Comparison of ENCODE assay signal across 8 cellular contexts in the genomic region with DNA sequence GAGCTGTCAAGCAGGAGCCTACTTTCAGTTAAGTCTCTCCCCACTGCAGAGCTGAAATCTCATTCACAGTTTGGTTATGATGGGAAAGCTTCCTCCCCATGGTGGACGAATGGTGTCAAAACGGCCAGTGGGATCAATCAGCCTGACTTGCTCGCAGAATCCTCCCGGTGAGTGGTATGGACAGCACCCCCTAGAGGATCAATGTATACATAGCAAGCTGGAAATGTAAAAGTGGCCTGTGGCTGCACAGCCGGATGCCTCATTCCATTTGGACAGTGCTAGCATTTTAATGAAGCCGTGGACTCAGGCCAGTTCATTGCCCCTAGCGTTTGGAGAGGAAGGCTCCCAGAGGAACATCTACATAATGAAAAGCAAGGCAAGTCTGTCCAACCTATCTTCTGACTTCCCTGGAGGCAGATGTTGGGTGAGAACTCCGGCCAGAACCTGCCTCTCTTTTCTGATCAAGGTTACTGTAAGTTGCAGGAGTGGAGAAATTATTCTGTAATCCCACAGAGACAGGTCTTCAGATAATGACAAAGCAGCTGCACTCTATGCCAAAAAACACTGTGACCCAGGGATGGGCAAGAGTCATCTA.
A peak's percentile ranks its signal among the peaks of the same experiment; 100 is the strongest.
DNase-seq lines count a peak whose midpoint lies in the region; ATAC-seq and TF ChIP-seq lines count a peak whose summit lies in the region.

No MANE protein-coding gene starts in this region.

- H3K36me3 Mint-ChIP-seq in stimulated activated naive B cell treated with anti-CD40 and anti-IgM and Interleukin-4, amounts not matched to agents 10 μg/mL and 1 μg/mL and 100 μg/mL, for 72 hours: no peaks in the 10 kb centered on the region

- H3K27me3 ChIP-seq in BJ (ENCODE audit: control insufficient read depth, insufficient read depth, low read length): no peaks in the 10 kb centered on the region
- H3K27me3 ChIP-seq in H7 (ENCODE audit: control insufficient read depth, insufficient read depth, low read length): no peaks in the 10 kb centered on the region
- H3K27me3 ChIP-seq in smooth muscle cell (ENCODE audit: low read depth): no peaks in the 10 kb centered on the region
- no peaks in the 10 kb centered on the region for H3K27me3 ChIP-seq in Peyer's patch

- H3K27ac Mint-ChIP-seq in stimulated activated naive B cell treated with anti-CD40 and anti-IgM and Interleukin-4, amounts not matched to agents 10 μg/mL and 1 μg/mL and 100 μg/mL, for 72 hours: no peak overlapping the region

- BruUV-seq in OCI-LY7 (replicated peaks; lab: Mats Ljungman, UMichigan): no TSS peak

- no peak for TF ChIP-seq POLR2A in Peyer's patch (IDR thresholded peaks at IDR 0.05)

- no peak overlapping the region for H3K9ac ChIP-seq in smooth muscle cell (ENCODE audit: low read depth)

- ATAC-seq in stimulated activated naive B cell treated with anti-CD40 and anti-IgM and Interleukin-4, amounts not matched to agents 10 μg/mL and 1 μg/mL and 100 μg/mL, for 72 hours (replicated peaks): no peak

- no peaks in the 10 kb centered on the region for H3F3A ChIP-seq in smooth muscle cell (ENCODE audit: low read depth)

- H3K4me3 Mint-ChIP-seq in stimulated activated naive B cell treated with anti-CD40 and anti-IgM and Interleukin-4, amounts not matched to agents 10 μg/mL and 1 μg/mL and 100 μg/mL, for 72 hours: no peak overlapping the region

- H3K9me3 Mint-ChIP-seq in stimulated activated naive B cell treated with anti-CD40 and anti-IgM and Interleukin-4, amounts not matched to agents 10 μg/mL and 1 μg/mL and 100 μg/mL, for 72 hours: peaks cover 0 to 4% of the 10 kb centered on the region in 2 donors

- WGBS in smooth muscle cell (ENCODE audit: low lambda C conversion rate): 38% methylated on average over 8 of the region's 8 CpGs

- DNase-seq in BJ (ENCODE audit: low read depth) (no peak), H7 (peak; percentile 81), OCI-LY7 (ENCODE audit: low spot score) (peak; percentile 5), fibroblast of villous mesenchyme (ENCODE audit: low read depth) (peak; percentile 6), smooth muscle cell (lab: John Stamatoyannopoulos, UW; ENCODE audit: unreplicated experiment) (no peak), Peyer's patch (no peak), dedifferentiated amniotic fluid mesenchymal stem cell (ENCODE audit: extremely low spot score) (no peak)
- DNase-seq in stimulated activated naive B cell treated with anti-CD40 and anti-IgM and Interleukin-4, amounts not matched to agents 10 μg/mL and 1 μg/mL and 100 μg/mL, for 72 hours: no peak

- no peaks in the 10 kb centered on the region for H3K4me1 Mint-ChIP-seq in stimulated activated naive B cell treated with anti-CD40 and anti-IgM and Interleukin-4, amounts not matched to agents 10 μg/mL and 1 μg/mL and 100 μg/mL, for 72 hours

- H3K36me3 ChIP-seq in BJ (ENCODE audit: control insufficient read depth, insufficient read depth, low read length) (no peaks in the 10 kb centered on the region), H7 (replicated peaks; ENCODE audit: control insufficient read depth, insufficient read depth, low read length) (no peaks in the 10 kb centered on the region), OCI-LY7 (ENCODE audit: insufficient read depth, low read length) (no peaks in the 10 kb centered on the region), smooth muscle cell (ENCODE audit: low read depth) (no peaks in the 10 kb centered on the region), Peyer's patch (no peaks in the 10 kb centered on the region)

- H2AFZ ChIP-seq in OCI-LY7 (ENCODE audit: low read length): no peak overlapping the region
- no peak overlapping the region for H2AFZ ChIP-seq in smooth muscle cell (ENCODE audit: low read depth)

- intact Hi-C loops in OCI-LY7 (cut with micrococcal nuclease; ENCODE audit: unreplicated experiment): no loop called here

- no peaks in the 10 kb centered on the region for H4K20me1 ChIP-seq in OCI-LY7 (ENCODE audit: insufficient read depth, low read length)
- H4K20me1 ChIP-seq in smooth muscle cell (ENCODE audit: low read depth): no peaks in the 10 kb centered on the region

- no peaks in the 10 kb centered on the region for H3K9me2 ChIP-seq in OCI-LY7 (ENCODE audit: insufficient read depth, low read length)

- CTCF ChIA-PET in BJ (lab: Yijun Ruan, JAX): interaction anchor here (1.0 to 5.0 kb wide), 9 partner anchors 8 to 614 kb away, joined by 3 to 42 read pairs (median 3); no protein-coding TSS in a partner anchor
- CTCF ChIA-PET in OCI-LY7 (lab: Charles Lee; ENCODE audit: unreplicated experiment): no interaction called here

- no peak overlapping the region for H3K4me3 ChIP-seq in BJ (ENCODE audit: low read depth, low read length)
- H3K4me3 ChIP-seq in H7 (ENCODE audit: insufficient read depth, low read depth, low read length): no peak overlapping the region
- H3K4me3 ChIP-seq in OCI-LY7 (ENCODE audit: low read depth, low read length, poor library complexity, severe bottlenecking): no peak overlapping the region
- H3K4me3 ChIP-seq in fibroblast of villous mesenchyme (ENCODE audit: low read depth, low read length): no peak overlapping the region
- H3K4me3 ChIP-seq in smooth muscle cell: no peak overlapping the region
- no peak overlapping the region for H3K4me3 ChIP-seq in Peyer's patch

- H3K27ac ChIP-seq in OCI-LY7 (ENCODE audit: low read depth, low read length, poor library complexity, severe bottlenecking) (no peak overlapping the region), smooth muscle cell (ENCODE audit: low read depth) (no peak overlapping the region), Peyer's patch (no peak overlapping the region)

- TF ChIP-seq CTCF in BJ (IDR thresholded peaks at IDR 0.05; ENCODE audit: insufficient read depth, low read depth, low read length) (peak; percentile 55), OCI-LY7 (conservative IDR thresholded peaks at IDR 0.05; ENCODE audit: low read length) (peak; percentile 75), fibroblast of villous mesenchyme (IDR thresholded peaks at IDR 0.05; ENCODE audit: insufficient read depth, low read depth, low read length) (peak; percentile 40), smooth muscle cell (IDR thresholded peaks at IDR 0.05; ENCODE audit: borderline replicate concordance, insufficient read depth, poor library complexity, severe bottlenecking) (peak; percentile 56), Peyer's patch (IDR thresholded peaks at IDR 0.05) (peak in 3 of 6 experiments; percentile 13 to 21 (median 17))

- no peaks in the 10 kb centered on the region for H3K27me3 Mint-ChIP-seq in stimulated activated naive B cell treated with anti-CD40 and anti-IgM and Interleukin-4, amounts not matched to agents 10 μg/mL and 1 μg/mL and 100 μg/mL, for 72 hours

- H3K4me1 ChIP-seq in OCI-LY7 (ENCODE audit: insufficient read depth, low read length, poor library complexity, severe bottlenecking) (no peaks in the 10 kb centered on the region), smooth muscle cell (ENCODE audit: low read depth) (peaks cover 8% of the 10 kb centered on the region), Peyer's patch (no peaks in the 10 kb centered on the region)

- H3K9me3 ChIP-seq in OCI-LY7 (ENCODE audit: low read length) (no peaks in the 10 kb centered on the region), smooth muscle cell (replicated peaks; ENCODE audit: low read depth) (no peaks in the 10 kb centered on the region), Peyer's patch (no peaks in the 10 kb centered on the region)

- H3K79me2 ChIP-seq in OCI-LY7 (ENCODE audit: insufficient read depth, low read depth, low read length) (no peaks in the 10 kb centered on the region), smooth muscle cell (ENCODE audit: low read depth) (no peaks in the 10 kb centered on the region)

- H3K4me2 ChIP-seq in OCI-LY7 (ENCODE audit: low read length) (no peak overlapping the region), smooth muscle cell (no peak overlapping the region)

- POLR2A ChIA-PET in BJ (lab: Charles Lee) (no interaction called here), OCI-LY7 (lab: Charles Lee) (interaction anchor here (1.1 kb wide), 1 partner anchor 12 kb away, joined by 3 read pairs; no protein-coding TSS in a partner anchor)

Comparison
In these comparisons a context has a peak if more than half of its experiments do, and no peak if none do; other contexts are left out.
1. DNase-seq: peak in H7 (single experiment), OCI-LY7 (single experiment) and fibroblast of villous mesenchyme (single experiment); none in BJ (single experiment), smooth muscle cell (single experiment), stimulated activated naive B cell treated with anti-CD40 and anti-IgM and Interleukin-4, amounts not matched to agents 10 μg/mL and 1 μg/mL and 100 μg/mL, for 72 hours (single experiment), Peyer's patch (0 of 3) and dedifferentiated amniotic fluid mesenchymal stem cell (single experiment).